12 cellular contexts compared by ENCODE assay signal in genomic region chr7:98265841-98266271, GRCh38. TPM values are rescaled to one million over a fixed set of nuclear protein-coding genes. Genes with fewer than 3 reads are reported as not detected.
A peak's percentile ranks its signal among the peaks of the same experiment; 100 is the strongest.
DNase-seq lines count a peak whose midpoint lies in the region; ATAC-seq and TF ChIP-seq lines count a peak whose summit lies in the region.
"Had no signal": no experiment of that assay in that cellular context is flagged by ENCODE, and none has a peak within 500 bp of the region (broad histone marks: within the 10 kb centered on the region; RNA-seq: fewer than 3 reads in every experiment).

No MANE protein-coding gene starts in this region.

- DNase-seq in GM03348 (ENCODE audit: low spot score) (peak; percentile 63), SK-N-SH (no peak), glomerular visceral epithelial cell (ENCODE audit: extremely low spot score) (peak; percentile 51), NCI-H146 treated with DMSO at 0.1 percent for 48 hours (lab: John Stamatoyannopoulos, UW; ENCODE audit: unreplicated experiment) (no peak), G401 (ENCODE audit: low spot score) (no peak)
- DNase-seq: activated B cell treated with CpG ODN at 0.5 μM for 24 hours; aorta; NK-92 treated with Interleukin-12 subunit alpha and Interleukin-12 subunit beta, amount 100 ng/mL, for 24 hours; right lobe of liver had no signal

- peaks cover 0 to 18% of the 10 kb centered on the region in 2 experiments for H3K36me3 ChIP-seq in SK-N-SH (replicated peaks in 1 of 2; ENCODE audit: control insufficient read depth in 1 of 2, insufficient read depth in 2 of 2, low read length in 1 of 2)
- H3K36me3 ChIP-seq in skeletal muscle satellite cell (ENCODE audit: insufficient read depth, low read length) = no peaks in the 10 kb centered on the region
- H3K36me3 ChIP-seq: right lobe of liver had no signal

- H3K9me2 ChIP-seq in SK-N-SH = no peaks in the 10 kb centered on the region

- H2AFZ ChIP-seq in SK-N-SH (ENCODE audit: low read depth) = no peak overlapping the region

- 61% methylated on average over 5 of the region's 5 CpGs for WGBS in SK-N-SH (ENCODE audit: low lambda C conversion rate)

- in situ Hi-C loops in G401 (cut with HindIII; ENCODE audit: low sequenced_read_pairs) = no loop called here

- no peak for TF ChIP-seq RAD21 in SK-N-SH (IDR thresholded peaks at IDR 0.05; ENCODE audit: low read length)

- no peak for ATAC-seq in GM18907 (IDR thresholded peaks at IDR 0.05; ENCODE audit: unreplicated experiment)

- H3K27ac ChIP-seq in SK-N-SH (ENCODE audit: low read depth in 2 of 2, low read length in 1 of 2) = peak overlapping the region; percentile 35 to 38; a peak in 3 of 4 replicates
- H3K27ac ChIP-seq: HL-60, right lobe of liver had no signal

- H3K9me3 ChIP-seq in SK-N-SH (no peaks in the 10 kb centered on the region), skeletal muscle satellite cell (replicated peaks; ENCODE audit: low read length) (no peaks in the 10 kb centered on the region)
- H3K9me3 ChIP-seq: right lobe of liver had no signal

- peaks cover 8% of the 10 kb centered on the region for H3F3A ChIP-seq in SK-N-SH (replicated peaks; ENCODE audit: insufficient read depth)

- H3K79me2 ChIP-seq in SK-N-SH (ENCODE audit: insufficient read depth) = no peaks in the 10 kb centered on the region

- no peak for TF ChIP-seq CTCF in SK-N-SH (IDR thresholded peaks at IDR 0.05)

- TF ChIP-seq EP300 in SK-N-SH (IDR thresholded peaks at IDR 0.05; ENCODE audit: borderline replicate concordance in 1 of 2, low read depth in 1 of 2, low read length in 1 of 2) = no peak

- 0 out of 4 replicates have a peak, but pooled peaks cover 0 to 4% of the 10 kb centered on the region in 2 experiments for H3K4me1 ChIP-seq in SK-N-SH (ENCODE audit: control insufficient read depth in 1 of 2, insufficient read depth in 2 of 2, low read depth in 1 of 2, low read length in 1 of 2)
- peaks cover 7% of the 10 kb centered on the region for H3K4me1 ChIP-seq in skeletal muscle satellite cell (ENCODE audit: control insufficient read depth, insufficient read depth, low read length)
- H3K4me1 ChIP-seq: right lobe of liver had no signal

- H3K4me3 ChIP-seq in SK-N-SH (ENCODE audit: low read depth in 2 of 2, low read length in 1 of 2) (no peak overlapping the region), skeletal muscle satellite cell (ENCODE audit: low read length) (peak overlapping the region; percentile 42)
- H3K4me3 ChIP-seq: right lobe of liver had no signal

- no peaks in the 10 kb centered on the region for H4K20me1 ChIP-seq in SK-N-SH (ENCODE audit: insufficient read depth)

- CTCF ChIA-PET in SK-N-SH (lab: Yijun Ruan, JAX) = interaction anchor here (1.0 to 3.5 kb wide), 2 partner anchors 13 to 32 kb away, joined by 3 to 26 read pairs; no protein-coding TSS in a partner anchor

- H3K9ac ChIP-seq in SK-N-SH = no peak overlapping the region
- H3K9ac ChIP-seq in skeletal muscle satellite cell (ENCODE audit: low read depth, low read length) = peak overlapping the region; percentile 49

- POLR2A ChIA-PET in SK-N-SH (lab: Yijun Ruan, JAX) = no interaction called here

- no peak overlapping the region for H3K4me2 ChIP-seq in SK-N-SH
- H3K4me2 ChIP-seq in skeletal muscle satellite cell (ENCODE audit: low read length) = peak overlapping the region; percentile 26

- H3K27me3 ChIP-seq in SK-N-SH (ENCODE audit: insufficient read depth) = no peaks in the 10 kb centered on the region
- no peaks in the 10 kb centered on the region for H3K27me3 ChIP-seq in skeletal muscle satellite cell (ENCODE audit: control insufficient read depth, insufficient read depth, low read length)
- H3K27me3 ChIP-seq: right lobe of liver had no signal

TF ChIP-seq in SK-N-SH, 30 proteins besides CTCF, POLR2A, EP300 and RAD21:
- no peak for TF ChIP-seq ELF1 (IDR thresholded peaks at IDR 0.05)
- peak; percentile 17; the same call in 1 of the 2 replicates for TF ChIP-seq PBX3 (IDR thresholded peaks at IDR 0.05)

RNA-seq across cellular contexts. Expression of gene TECPR1, which starts 13.8 kb away (rescaled TPM):
- 6.6 and 6.8 TPM in 2 replicates for polyA plus RNA-seq in SK-N-SH (2012; rRNA removed)
- 3.3 and 4.3 TPM in 2 replicates for polyA plus RNA-seq in SK-N-SH (2012; cell fraction: cytosol; rRNA removed)
- 26.3 and 41.0 TPM in 2 replicates for polyA plus RNA-seq in SK-N-SH (2012; cell fraction: nucleus; rRNA removed)
- total RNA-seq in skeletal muscle satellite cell (2012; rRNA removed) = 12.4 and 13.3 TPM in 2 replicates
- total RNA-seq in G401 (2014; rRNA removed; shearing (Covaris generic)) = 13.6 and 53.5 TPM in 2 replicates

RNA-seq across cellular contexts. Expression of gene BRI3, which starts 15.6 kb away (rescaled TPM):
- polyA plus RNA-seq in SK-N-SH (2012; rRNA removed) = 108 and 128 TPM in 2 replicates
- 138 and 139 TPM in 2 replicates for polyA plus RNA-seq in SK-N-SH (2012; cell fraction: cytosol; rRNA removed)
- polyA plus RNA-seq in SK-N-SH (2012; cell fraction: nucleus; rRNA removed) = 49.3 and 55.5 TPM in 2 replicates
- total RNA-seq in skeletal muscle satellite cell (2012; rRNA removed) = 93.0 and 95.3 TPM in 2 replicates
- total RNA-seq in G401 (2014; rRNA removed; shearing (Covaris generic)) = 87.6 and 99.9 TPM in 2 replicates

RNA-seq across cellular contexts. Expression of gene BHLHA15, which starts 54.6 kb away (rescaled TPM):
- polyA plus RNA-seq in SK-N-SH (2012; rRNA removed) = 0.10 TPM in 1 of 2 replicates, not detected in the other
- polyA plus RNA-seq in SK-N-SH (2012; cell fraction: cytosol; rRNA removed) = 0.17 TPM in 1 of 2 replicates, not detected in the other
- polyA plus RNA-seq in SK-N-SH (2012; cell fraction: nucleus; rRNA removed) = 0.23 TPM in 2 replicates
- total RNA-seq in skeletal muscle satellite cell (2012; rRNA removed) = 1.7 TPM in 1 of 2 replicates, not detected in the other
- total RNA-seq in G401 (2014; rRNA removed; shearing (Covaris generic)) = 0.37 TPM in 1 of 2 replicates, not detected in the other
- total RNA-seq: aorta had no signal

Comparison
In these comparisons a context has a peak if more than half of its experiments do, and no peak if none do; other contexts are left out.
1. DNase-seq: peak in GM03348 (single experiment) and glomerular visceral epithelial cell (single experiment); none in SK-N-SH (single experiment), NCI-H146 treated with DMSO at 0.1 percent for 48 hours (single experiment) and G401 (single experiment).